1 cellular context compared by ENCODE assay signal in the genomic region with DNA sequence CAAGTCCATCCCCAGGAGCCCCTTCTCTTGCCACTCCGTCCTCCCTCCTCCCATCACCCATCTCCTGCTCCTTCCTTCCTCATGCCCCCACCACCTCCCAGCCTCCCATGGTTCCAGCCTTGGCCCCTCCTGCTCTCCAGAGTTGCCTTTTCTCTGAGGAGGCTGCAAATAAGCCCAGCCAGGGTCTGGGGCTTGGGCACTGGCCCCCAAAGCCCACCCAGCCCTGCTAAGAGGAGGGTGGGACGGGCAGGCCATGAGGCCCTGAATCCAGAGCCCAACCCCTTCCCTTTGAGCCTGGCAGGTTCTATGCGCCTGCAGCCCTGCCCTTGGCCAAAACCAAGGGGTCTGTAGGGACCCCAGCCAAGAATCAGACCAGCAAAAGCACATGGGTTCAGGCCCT.
TF ChIP-seq lines count a peak whose summit lies in the region.

No MANE protein-coding gene starts in this region.

TF ChIP-seq in Ishikawa, 13 proteins besides CTCF, POLR2A, EP300 and RAD21 (continued from another document):
- TF ChIP-seq, protein P1, sequence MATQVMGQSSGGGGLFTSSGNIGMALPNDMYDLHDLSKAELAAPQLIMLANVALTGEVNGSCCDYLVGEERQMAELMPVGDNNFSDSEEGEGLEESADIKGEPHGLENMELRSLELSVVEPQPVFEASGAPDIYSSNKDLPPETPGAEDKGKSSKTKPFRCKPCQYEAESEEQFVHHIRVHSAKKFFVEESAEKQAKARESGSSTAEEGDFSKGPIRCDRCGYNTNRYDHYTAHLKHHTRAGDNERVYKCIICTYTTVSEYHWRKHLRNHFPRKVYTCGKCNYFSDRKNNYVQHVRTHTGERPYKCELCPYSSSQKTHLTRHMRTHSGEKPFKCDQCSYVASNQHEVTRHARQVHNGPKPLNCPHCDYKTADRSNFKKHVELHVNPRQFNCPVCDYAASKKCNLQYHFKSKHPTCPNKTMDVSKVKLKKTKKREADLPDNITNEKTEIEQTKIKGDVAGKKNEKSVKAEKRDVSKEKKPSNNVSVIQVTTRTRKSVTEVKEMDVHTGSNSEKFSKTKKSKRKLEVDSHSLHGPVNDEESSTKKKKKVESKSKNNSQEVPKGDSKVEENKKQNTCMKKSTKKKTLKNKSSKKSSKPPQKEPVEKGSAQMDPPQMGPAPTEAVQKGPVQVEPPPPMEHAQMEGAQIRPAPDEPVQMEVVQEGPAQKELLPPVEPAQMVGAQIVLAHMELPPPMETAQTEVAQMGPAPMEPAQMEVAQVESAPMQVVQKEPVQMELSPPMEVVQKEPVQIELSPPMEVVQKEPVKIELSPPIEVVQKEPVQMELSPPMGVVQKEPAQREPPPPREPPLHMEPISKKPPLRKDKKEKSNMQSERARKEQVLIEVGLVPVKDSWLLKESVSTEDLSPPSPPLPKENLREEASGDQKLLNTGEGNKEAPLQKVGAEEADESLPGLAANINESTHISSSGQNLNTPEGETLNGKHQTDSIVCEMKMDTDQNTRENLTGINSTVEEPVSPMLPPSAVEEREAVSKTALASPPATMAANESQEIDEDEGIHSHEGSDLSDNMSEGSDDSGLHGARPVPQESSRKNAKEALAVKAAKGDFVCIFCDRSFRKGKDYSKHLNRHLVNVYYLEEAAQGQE (IDR thresholded peaks at IDR 0.05; ENCODE audit: low read depth) = no peak
